ENCODE assay signal across 8 cellular contexts in genomic region chr9:89278997-89279739, GRCh38. TPM values are rescaled to one million over a fixed set of nuclear protein-coding genes. Genes with fewer than 3 reads are reported as not detected.
DNase-seq lines count a peak whose midpoint lies in the region; ATAC-seq and TF ChIP-seq lines count a peak whose summit lies in the region.

No MANE protein-coding gene starts in this region.

- H3K9me3 ChIP-seq in left ventricle myocardium inferior (replicated peaks) (peaks cover 11% of the 10 kb centered on the region), SK-N-SH (no peaks in the 10 kb centered on the region)

- H3K27ac Mint-ChIP-seq in progenitor cell of endocrine pancreas = no peak overlapping the region

- no peak for DNase-seq in left ventricle myocardium inferior
- no peak for DNase-seq in cardiac septum (ENCODE audit: low spot score)
- peak; percentile 46 for DNase-seq in HuH-7 (ENCODE audit: low spot score)
- DNase-seq in SK-N-SH = peak; percentile 68
- peak; percentile 85 for DNase-seq in fibroblast of peridontal ligament (ENCODE audit: extremely low read depth)
- DNase-seq in progenitor cell of endocrine pancreas (ENCODE audit: low spot score, unreplicated experiment) = no peak
- DNase-seq in NK-92 treated with Interleukin-12 subunit alpha and Interleukin-12 subunit beta, amount 100 ng/mL, for 24 hours (lab: John Stamatoyannopoulos, UW) = no peak

- no peaks in the 10 kb centered on the region for H3K79me2 ChIP-seq in SK-N-SH (ENCODE audit: insufficient read depth)

- no peak overlapping the region for H3K9ac ChIP-seq in SK-N-SH

- H3K4me1 Mint-ChIP-seq in progenitor cell of endocrine pancreas (ENCODE audit: low read depth) = no peaks in the 10 kb centered on the region

- intact Hi-C loops in left ventricle myocardium inferior (cut with micrococcal nuclease) = no loop called here
- intact Hi-C loops in cardiac septum (cut with DNase I) = no loop called here

- H3K27me3 ChIP-seq in left ventricle myocardium inferior (ENCODE audit: low read depth) (no peaks in the 10 kb centered on the region), SK-N-SH (ENCODE audit: insufficient read depth) (no peaks in the 10 kb centered on the region)

- H3K9me3 Mint-ChIP-seq in progenitor cell of endocrine pancreas (ENCODE audit: low read depth) = peaks cover 17% of the 10 kb centered on the region

- H3K9me2 ChIP-seq in SK-N-SH = no peaks in the 10 kb centered on the region

- peak; percentile 90 for TF ChIP-seq RAD21 in SK-N-SH (IDR thresholded peaks at IDR 0.05; ENCODE audit: low read length)

- H3K4me1 ChIP-seq in left ventricle myocardium inferior = no peaks in the 10 kb centered on the region
- no peaks in the 10 kb centered on the region for H3K4me1 ChIP-seq in SK-N-SH (ENCODE audit: control insufficient read depth in 1 of 2, insufficient read depth in 2 of 2, low read depth in 1 of 2, low read length in 1 of 2)

- no peak overlapping the region for H3K27ac ChIP-seq in left ventricle myocardium inferior (replicated peaks)
- no peak overlapping the region for H3K27ac ChIP-seq in SK-N-SH (ENCODE audit: low read depth in 2 of 2, low read length in 1 of 2)

- TF ChIP-seq CTCF in left ventricle myocardium inferior (IDR thresholded peaks at IDR 0.05; ENCODE audit: borderline replicate concordance) (peak; percentile 75), SK-N-SH (IDR thresholded peaks at IDR 0.05) (peak; percentile 90), progenitor cell of endocrine pancreas (IDR thresholded peaks at IDR 0.05; ENCODE audit: unreplicated experiment) (peak; percentile 70)

- H3F3A ChIP-seq in SK-N-SH (replicated peaks; ENCODE audit: insufficient read depth) = no peaks in the 10 kb centered on the region

- no peak for TF ChIP-seq EP300 in SK-N-SH (IDR thresholded peaks at IDR 0.05; ENCODE audit: borderline replicate concordance in 1 of 2, low read depth in 1 of 2, low read length in 1 of 2)

- H3K36me3 Mint-ChIP-seq in progenitor cell of endocrine pancreas (ENCODE audit: insufficient read depth) = peaks cover 9% of the 10 kb centered on the region

- WGBS in SK-N-SH (ENCODE audit: low lambda C conversion rate) = 43% methylated on average over 5 of the region's 5 CpGs

- ATAC-seq in GM21576 (IDR thresholded peaks at IDR 0.05; ENCODE audit: unreplicated experiment) = no peak

- H3K4me2 ChIP-seq in SK-N-SH = no peak overlapping the region

- no peak overlapping the region for H3K4me3 Mint-ChIP-seq in progenitor cell of endocrine pancreas (ENCODE audit: low read depth)

- no peak overlapping the region for H2AFZ ChIP-seq in SK-N-SH (ENCODE audit: low read depth)

- H3K4me3 ChIP-seq in left ventricle myocardium inferior (no peak overlapping the region), SK-N-SH (ENCODE audit: low read depth in 2 of 2, low read length in 1 of 2) (no peak overlapping the region)

- no peaks in the 10 kb centered on the region for H4K20me1 ChIP-seq in SK-N-SH (ENCODE audit: insufficient read depth)

- CTCF ChIA-PET in SK-N-SH (lab: Yijun Ruan, JAX) = interaction anchor here (0.6 to 4.0 kb wide), 29 partner anchors 9 to 903 kb away, joined by 3 to 64 read pairs (median 4); partner anchors contain the start of gene SHC3

- H3K36me3 ChIP-seq in left ventricle myocardium inferior (no peaks in the 10 kb centered on the region), SK-N-SH (replicated peaks in 1 of 2; ENCODE audit: control insufficient read depth in 1 of 2, insufficient read depth in 2 of 2, low read length in 1 of 2) (no peaks in the 10 kb centered on the region)

- POLR2A ChIA-PET in SK-N-SH (lab: Yijun Ruan, JAX) = interaction anchor here (1.5 kb wide), 1 partner anchor 99 kb away, joined by 7 read pairs; no protein-coding TSS in a partner anchor

- H3K27me3 Mint-ChIP-seq in progenitor cell of endocrine pancreas = no peaks in the 10 kb centered on the region

TF ChIP-seq in SK-N-SH, 30 proteins besides CTCF, POLR2A, EP300 and RAD21:
- peak; percentile 59 for TF ChIP-seq GATA2 (CRISPR knock-in tag; IDR thresholded peaks at IDR 0.05)
- 0 out of 2 replicates have a peak, but pooled peaks have one; percentile 33 for TF ChIP-seq RFX5 (IDR thresholded peaks at IDR 0.05; ENCODE audit: low read length)
- peak; percentile 60 for TF ChIP-seq SMC3 (IDR thresholded peaks at IDR 0.05; ENCODE audit: low read depth, low read length)
- no peak for TF ChIP-seq NRF1 (IDR thresholded peaks at IDR 0.05; ENCODE audit: low read depth, low read length)
- TF ChIP-seq NFIC (IDR thresholded peaks at IDR 0.05; ENCODE audit: borderline replicate concordance) = no peak

RNA-seq across cellular contexts. Expression of gene CKS2, which starts 31.8 kb away (rescaled TPM):
- total RNA-seq in left ventricle myocardium inferior (11.6 TPM), cardiac septum (3.2 TPM), progenitor cell of endocrine pancreas (98.7 and 99.1 TPM in 2 replicates)
- 277 and 362 TPM in 2 replicates for polyA plus RNA-seq in SK-N-SH (2012; rRNA removed)
- 390 and 408 TPM in 2 replicates for polyA plus RNA-seq in SK-N-SH (2012; cell fraction: cytosol; rRNA removed)
- polyA plus RNA-seq in SK-N-SH (2012; cell fraction: nucleus; rRNA removed) = 109 and 119 TPM in 2 replicates

RNA-seq across cellular contexts. Expression of gene SECISBP2, which starts 39.1 kb away (rescaled TPM):
- total RNA-seq in left ventricle myocardium inferior (13.8 TPM), cardiac septum (21.2 TPM), progenitor cell of endocrine pancreas (73.5 and 75.7 TPM in 2 replicates)
- 21.2 and 28.4 TPM in 2 replicates for polyA plus RNA-seq in SK-N-SH (2012; rRNA removed)
- 20.7 and 21.4 TPM in 2 replicates for polyA plus RNA-seq in SK-N-SH (2012; cell fraction: cytosol; rRNA removed)
- polyA plus RNA-seq in SK-N-SH (2012; cell fraction: nucleus; rRNA removed) = 54.8 and 77.7 TPM in 2 replicates

Comparison
In these comparisons a context has a peak if more than half of its experiments do, and no peak if none do; other contexts are left out.
1. DNase-seq: peak in HuH-7 (single experiment), SK-N-SH (single experiment) and fibroblast of peridontal ligament (single experiment); none in left ventricle myocardium inferior (single experiment), cardiac septum (single experiment), progenitor cell of endocrine pancreas (single experiment) and NK-92 treated with Interleukin-12 subunit alpha and Interleukin-12 subunit beta, amount 100 ng/mL, for 24 hours (single experiment).
2. Peak in every context shown above with its lines, with median percentiles within 50 percentile points of each other: CTCF ChIP-seq.